In the genomic region with DNA sequence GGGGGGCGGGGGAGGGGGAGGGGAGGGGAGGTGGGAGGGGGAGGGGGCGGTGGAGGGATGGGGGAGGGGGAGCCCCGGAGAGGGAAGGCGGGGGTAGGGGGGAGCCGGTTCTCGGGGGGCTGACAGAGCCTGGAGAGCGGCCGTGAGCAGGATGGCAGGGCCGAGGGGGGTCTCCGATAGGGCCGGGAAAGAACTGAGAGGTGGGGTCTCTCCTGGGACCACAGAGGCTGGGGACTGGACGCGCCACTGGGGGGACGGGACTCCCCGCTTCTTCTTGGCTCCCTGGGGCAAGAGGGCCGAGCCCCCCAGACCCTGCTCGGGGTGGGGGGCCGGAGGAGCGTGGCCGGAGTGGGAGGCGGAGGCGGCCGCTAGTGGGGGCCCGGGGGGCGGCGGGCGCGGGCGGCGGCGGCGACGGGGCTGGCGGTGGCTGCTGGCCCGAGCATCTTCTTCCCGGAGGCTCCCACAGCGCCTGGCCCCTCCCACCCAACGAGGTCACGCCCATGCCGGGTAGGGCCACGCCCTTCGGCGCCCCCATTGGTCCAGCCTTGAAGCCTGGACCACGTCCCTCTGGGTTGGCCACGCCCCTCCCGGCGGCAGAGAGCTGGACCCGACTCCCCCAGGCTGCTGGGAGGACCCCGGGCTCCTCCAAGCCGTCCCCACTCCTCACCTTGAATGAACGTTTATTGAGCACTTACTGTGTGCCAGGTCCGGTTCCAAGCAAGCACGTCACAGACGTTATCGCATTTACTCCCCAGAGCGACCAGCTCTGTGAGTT, we compare ENCODE assay signal across 8 cellular contexts. TPM values are rescaled to one million over a fixed set of nuclear protein-coding genes. Genes with fewer than 3 reads are reported as not detected.
DNase-seq lines count a peak whose midpoint lies in the region; ATAC-seq and TF ChIP-seq lines count a peak whose summit lies in the region.

A gene with protein sequence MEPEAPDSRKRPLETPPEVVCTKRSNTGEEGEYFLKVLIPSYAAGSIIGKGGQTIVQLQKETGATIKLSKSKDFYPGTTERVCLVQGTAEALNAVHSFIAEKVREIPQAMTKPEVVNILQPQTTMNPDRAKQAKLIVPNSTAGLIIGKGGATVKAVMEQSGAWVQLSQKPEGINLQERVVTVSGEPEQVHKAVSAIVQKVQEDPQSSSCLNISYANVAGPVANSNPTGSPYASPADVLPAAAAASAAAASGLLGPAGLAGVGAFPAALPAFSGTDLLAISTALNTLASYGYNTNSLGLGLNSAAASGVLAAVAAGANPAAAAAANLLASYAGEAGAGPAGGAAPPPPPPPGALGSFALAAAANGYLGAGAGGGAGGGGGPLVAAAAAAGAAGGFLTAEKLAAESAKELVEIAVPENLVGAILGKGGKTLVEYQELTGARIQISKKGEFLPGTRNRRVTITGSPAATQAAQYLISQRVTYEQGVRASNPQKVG (minus strand): TSS at position 302 of the 775 bp plus-strand sequence. CDS start 514 bp downstream, outside the sequence.

- ATAC-seq in esophagus mucosa = peak; percentile 68
- ATAC-seq in GM18868 (IDR thresholded peaks at IDR 0.05; ENCODE audit: unreplicated experiment) = no peak

- no peak for TF ChIP-seq CTCF in chondrocyte (IDR thresholded peaks at IDR 0.05)

- no peak within 1 kb of the TSS for H3K27ac Mint-ChIP-seq in chondrocyte (ENCODE audit: unreplicated experiment)

- H3K9me3 Mint-ChIP-seq in chondrocyte (ENCODE audit: low read depth) = no peaks in the 10 kb centered on the region

- H3K36me3 Mint-ChIP-seq in chondrocyte (ENCODE audit: low read depth) = no peaks in the 10 kb centered on the region

- H3K4me3 Mint-ChIP-seq in chondrocyte (ENCODE audit: unreplicated experiment) = no peak within 1 kb of the TSS

- H3K27me3 Mint-ChIP-seq in chondrocyte (ENCODE audit: low read depth) = peaks cover 66% of the 10 kb centered on the region

- DNase-seq in Daoy (ENCODE audit: low read depth) (peak; percentile 93), NCI-H1436 treated with DMSO at 0.1 percent for 48 hours (lab: John Stamatoyannopoulos, UW) (peak; percentile 35), middle frontal gyrus (ENCODE audit: extremely low spot score, low spot score) (peak; percentile 66), chondrocyte (ENCODE audit: low spot score) (no peak)
- DNase-seq in activated CD4-positive, alpha-beta T cell treated with anti-CD3 and anti-CD28 coated beads, Interleukin-2, amount 50 U/mL, for 48 hours = peak; percentile 61 to 67

- H3K27ac ChIP-seq in temporal lobe (ENCODE audit: low read depth, low read length) = peak within 1 kb of the TSS; percentile 90

- H3K4me1 Mint-ChIP-seq in chondrocyte (ENCODE audit: low read depth) = no peaks in the 10 kb centered on the region

RNA-seq across cellular contexts. Expression of the gene that starts here (rescaled TPM):
- not detected in 2 replicates for total RNA-seq in Daoy (2014; rRNA removed; shearing (Covaris generic))
- total RNA-seq in esophagus mucosa (0.40 TPM), temporal lobe (19.7 TPM), chondrocyte (0.10 to 0.22 TPM (median 0.18 TPM) in 3 replicates)

Comparison
In these comparisons a context has a peak if more than half of its experiments do, and no peak if none do; other contexts are left out.
1. RNA of the gene that starts here (total RNA-seq): 19.7 TPM in temporal lobe (single experiment); 0.40 TPM in esophagus mucosa (single experiment), 0.10 to 0.22 TPM in chondrocyte and not detected in Daoy; every median in the first group is over 10 times any median in the second.
2. Peak in DNase-seq in Daoy; RNA of the gene not detected or under 1 TPM.
3. Peak in ATAC-seq in esophagus mucosa; RNA of the gene not detected or under 1 TPM.